11 cellular contexts compared by ENCODE assay signal in genomic region chr16:84594725-84595038, GRCh38. TPM values are rescaled to one million over a fixed set of nuclear protein-coding genes. Genes with fewer than 3 reads are reported as not detected.
A peak's percentile ranks its signal among the peaks of the same experiment; 100 is the strongest.
DNase-seq lines count a peak whose midpoint lies in the region; FAIRE-seq and TF ChIP-seq lines count a peak whose summit lies in the region.
"Had no signal": no experiment of that assay in that cellular context is flagged by ENCODE, and none has a peak within 500 bp of the region (broad histone marks: within the 10 kb centered on the region; RNA-seq: fewer than 3 reads in every experiment).

No MANE protein-coding gene starts in this region.

- H2BK120ac ChIP-seq in H1 (replicated peaks; ENCODE audit: low read depth, low read length): no peak overlapping the region

- H4K20me1 ChIP-seq in OCI-LY3 (ENCODE audit: insufficient read depth, low read length): peaks cover 76% of the 10 kb centered on the region
- peaks cover 18 to 30% of the 10 kb centered on the region in 2 experiments for H4K20me1 ChIP-seq in H1 (replicated peaks in 1 of 2; ENCODE audit: control insufficient read depth in 1 of 2, insufficient read depth in 2 of 2, low read length in 2 of 2)

- H2AFZ ChIP-seq in OCI-LY3 (ENCODE audit: low read depth, low read length) (no peak overlapping the region), H1 (ENCODE audit: low read length) (no peak overlapping the region)

- H3K27ac ChIP-seq in OCI-LY3 (ENCODE audit: low read length): peak overlapping the region; percentile 73
- no peak overlapping the region for H3K27ac ChIP-seq in H1 (ENCODE audit: low read depth, low read length)
- H3K27ac ChIP-seq in small intestine (ENCODE audit: low read depth in 1 of 2, low read length in 1 of 2): peak overlapping the region; percentile 95
- H3K27ac ChIP-seq: 22Rv1 had no signal

- H3K9ac ChIP-seq in OCI-LY3 (ENCODE audit: low read length) (peak overlapping the region; percentile 40; the same call in 1 of the 2 replicates), H1 (replicated peaks in 1 of 4; ENCODE audit: extremely low read depth in 1 of 4, low read depth in 3 of 4, low read length in 3 of 4) (no peak overlapping the region)

- WGBS in H1 (ENCODE audit: extremely low coverage in 1 of 2, insufficient coverage in 1 of 2, insufficient read length in 1 of 2, insufficient replicate concordance in 2 of 2, low coverage in 1 of 2, low lambda C conversion rate in 2 of 2, missing lambda C conversion rate in 1 of 2), 2 experiments: 80% methylated on average over 9 of the region's 9 CpGs; no CpG with 5 or more reads in 1 of the 2 experiments
- WGBS in small intestine, 3 donors: 23 to 65% (median 34%) methylated on average over 8 to 9 of the region's 9 CpGs

- H3K36me3 ChIP-seq in OCI-LY3 (replicated peaks; ENCODE audit: low read depth, low read length) (peaks cover 70% of the 10 kb centered on the region), H1 (ENCODE audit: control insufficient read depth in 2 of 4, insufficient read depth in 4 of 4, low read length in 3 of 4) (peaks cover 0 to 4% (median 2%) of the 10 kb centered on the region in 4 experiments; a peak in 4 of 8 replicates), small intestine (ENCODE audit: control insufficient read depth in 2 of 2, insufficient read depth in 2 of 2, low read length in 2 of 2) (peaks cover 0 to under 1% of the 10 kb centered on the region in 2 donors)

- CTCF ChIA-PET in H1 (lab: Charles Lee; ENCODE audit: partially characterized antibody): interaction anchor here (0.5 to 1.5 kb wide), 10 partner anchors 11 to 459 kb away, joined by 3 to 5 read pairs (median 4); no protein-coding TSS in a partner anchor

- DNase-seq in DMS 273 (lab: John Stamatoyannopoulos, UW; ENCODE audit: unreplicated experiment) (peak; percentile 79), DMS 273 treated with DMSO at 0.1 percent for 48 hours (lab: John Stamatoyannopoulos, UW) (no peak), H1 (ENCODE audit: low read depth in 1 of 2, low spot score in 2 of 2) (peak in 1 of 2 experiments; percentile 67), small intestine (no peak), HK-2 (ENCODE audit: unreplicated experiment) (no peak), HuH-7.5 (ENCODE audit: low spot score) (no peak), cortex of kidney (lab: John Stamatoyannopoulos, UW) (no peak)
- DNase-seq: NCI-H446 had no signal

- H3K23me2 ChIP-seq in H1 (ENCODE audit: low read depth, low read length): no peaks in the 10 kb centered on the region

- H3K79me2 ChIP-seq in OCI-LY3 (ENCODE audit: low read length) (peaks cover 89% of the 10 kb centered on the region), H1 (ENCODE audit: control insufficient read depth in 1 of 2, insufficient read depth in 2 of 2, low read length in 2 of 2) (peaks cover 5 to 48% of the 10 kb centered on the region in 2 experiments; a peak in 3 of 4 replicates)

- peak overlapping the region; percentile 76 for H3K4me2 ChIP-seq in OCI-LY3 (ENCODE audit: low read length)
- H3K4me2 ChIP-seq in H1 (ENCODE audit: insufficient read depth in 1 of 2, low read depth in 2 of 2, low read length in 2 of 2): no peak overlapping the region

- H2BK20ac ChIP-seq in H1 (ENCODE audit: low read length): no peak overlapping the region

- TF ChIP-seq RAD21 in H1 (IDR thresholded peaks at IDR 0.05 in 1 of 2, conservative IDR thresholded peaks at IDR 0.05 in 1 of 2; ENCODE audit: low read depth in 2 of 2, low read length in 2 of 2): peak in 1 of 2 experiments; percentile 18; a peak in 1 of 4 replicates

- H3K27me3 ChIP-seq in OCI-LY3 (ENCODE audit: low read depth, low read length): no peaks in the 10 kb centered on the region
- peaks cover 0 to 2% (median 0%) of the 10 kb centered on the region in 4 experiments; a peak in 2 of 7 replicates for H3K27me3 ChIP-seq in H1 (replicated peaks in 1 of 4; ENCODE audit: control insufficient read depth in 3 of 4, extremely low read depth in 1 of 4, insufficient read depth in 3 of 4, low read length in 3 of 4)
- no peaks in the 10 kb centered on the region for H3K27me3 ChIP-seq in small intestine (ENCODE audit: control insufficient read depth in 2 of 2, insufficient read depth in 2 of 2, low read length in 2 of 2)

- POLR2A ChIA-PET in H1 (lab: Charles Lee; ENCODE audit: partially characterized antibody): no interaction called here

- no peak for TF ChIP-seq POLR2A in H1 (IDR thresholded peaks at IDR 0.05; ENCODE audit: control extremely low read depth in 1 of 2, low read depth in 2 of 2, low read length in 2 of 2)

- no peak overlapping the region for H3K4ac ChIP-seq in H1 (replicated peaks; ENCODE audit: insufficient read length, low read depth, low read length)

- H2BK15ac ChIP-seq in H1 (ENCODE audit: low read length): no peak overlapping the region

- no peak overlapping the region for H3K56ac ChIP-seq in H1 (replicated peaks; ENCODE audit: insufficient read length, low read depth, low read length)

- H3K9me3 ChIP-seq in OCI-LY3 (ENCODE audit: insufficient read depth, low read length) (no peaks in the 10 kb centered on the region), H1 (ENCODE audit: insufficient read depth in 2 of 2, low read depth in 1 of 2, low read length in 1 of 2) (no peaks in the 10 kb centered on the region), small intestine (ENCODE audit: control insufficient read depth, low read depth) (no peaks in the 10 kb centered on the region)

- H3K4me3 ChIP-seq in OCI-LY3 (ENCODE audit: low read length) (peak overlapping the region; percentile 55), H1 (ENCODE audit: extremely low read depth in 1 of 4, insufficient read depth in 2 of 4, low read depth in 3 of 4, low read length in 4 of 4) (no peak overlapping the region), small intestine (ENCODE audit: low read depth in 1 of 2, low read length in 2 of 2) (peak overlapping the region in 1 of 2 donors; percentile 52)

- peaks cover 15% of the 10 kb centered on the region for H3K79me1 ChIP-seq in H1 (ENCODE audit: low read depth, low read length)

- no peak for TF ChIP-seq EP300 in H1 (IDR thresholded peaks at IDR 0.05; ENCODE audit: borderline replicate concordance in 1 of 2, low read depth in 2 of 2, low read length in 2 of 2)

- H4K8ac ChIP-seq in H1 (ENCODE audit: extremely low read depth, insufficient read depth, low read length): no peak overlapping the region

- FAIRE-seq in H1 (lab: Jason Lieb, UNC) (no peak), small intestine (lab: Jason Lieb, UNC) (no peak)
- FAIRE-seq: endothelial cell of umbilical vein had no signal

- no peak overlapping the region for H2AK5ac ChIP-seq in H1 (ENCODE audit: low read depth, low read length)

- H3K4me1 ChIP-seq in OCI-LY3 (ENCODE audit: low read length) (peaks cover 68% of the 10 kb centered on the region), H1 (replicated peaks in 1 of 4; ENCODE audit: control insufficient read depth in 3 of 4, insufficient read depth in 4 of 4, low read length in 3 of 4) (peaks cover 0 to 23% (median 10%) of the 10 kb centered on the region in 4 experiments; a peak in 4 of 7 replicates), small intestine (ENCODE audit: control insufficient read depth in 2 of 2, insufficient read depth in 1 of 2, low read depth in 1 of 2, low read length in 1 of 2) (peaks cover 4% of the 10 kb centered on the region in 2 donors)

- TF ChIP-seq CTCF in OCI-LY3 (IDR thresholded peaks at IDR 0.05; ENCODE audit: low read depth, low read length) (no peak), H1 (IDR thresholded peaks at IDR 0.05; ENCODE audit: control extremely low read depth in 1 of 3, insufficient read depth in 1 of 3, low read depth in 1 of 3, low read length in 3 of 3) (peak in 2 of 3 experiments; percentile 13 to 16; a peak in 1 of 4 replicates)

- H2BK5ac ChIP-seq in H1 (ENCODE audit: low read depth, low read length): no peak overlapping the region

- H4K5ac ChIP-seq in H1 (ENCODE audit: insufficient read length, low read depth, low read length): no peak overlapping the region

- H2BK12ac ChIP-seq in H1 (ENCODE audit: low read depth, low read length): no peak overlapping the region

- no peak overlapping the region for H4K91ac ChIP-seq in H1 (replicated peaks; ENCODE audit: insufficient read length, low read length)

- H3K23ac ChIP-seq in H1 (ENCODE audit: insufficient read length): no peak overlapping the region

- no peak overlapping the region for H3K18ac ChIP-seq in H1 (ENCODE audit: extremely low read depth, low read length)

- H3K14ac ChIP-seq in H1 (ENCODE audit: insufficient read length): no peak overlapping the region

TF ChIP-seq in H1, 55 proteins besides CTCF, POLR2A, EP300 and RAD21 (continues in another document):
- TF ChIP-seq RXRA (IDR thresholded peaks at IDR 0.05; ENCODE audit: insufficient read depth, low read depth, low read length): no peak
- TF ChIP-seq, protein P1, sequence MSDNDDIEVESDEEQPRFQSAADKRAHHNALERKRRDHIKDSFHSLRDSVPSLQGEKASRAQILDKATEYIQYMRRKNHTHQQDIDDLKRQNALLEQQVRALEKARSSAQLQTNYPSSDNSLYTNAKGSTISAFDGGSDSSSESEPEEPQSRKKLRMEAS (IDR thresholded peaks at IDR 0.05): peak; percentile 43; the same call in 1 of the 2 replicates

RNA-seq across cellular contexts. Expression of gene COTL1, which starts 23.2 kb away (rescaled TPM):
- 183 TPM in 2 replicates for total RNA-seq in H1 (2021; fragmentation: NEBNext Ultra II Directional; extraction: Animal tissue kit (Norgen Biotek cat#: 25700))
- polyA plus RNA-seq in H1 (2011; rRNA removed): 59.2 and 89.0 TPM in 2 replicates
- polyA plus RNA-seq in H1 (2011; cell fraction: cytosol; rRNA removed): 69.0 TPM
- polyA plus RNA-seq in H1 (2011; cell fraction: nucleus; rRNA removed): 66.9 TPM
- polyA plus RNA-seq in H1 (2012, experiment 1 of 2): 130 to 155 TPM (median 146 TPM) in 4 replicates
- polyA plus RNA-seq in H1 (2012, experiment 2 of 2): 218 TPM
- 116 TPM for polyA plus RNA-seq in H1 (2013, experiment 1 of 2)
- polyA plus RNA-seq in H1 (2013, experiment 2 of 2): 122 TPM
- polyA minus RNA-seq in H1 (2011; rRNA and poly(A)+ RNA removed): 20.0 and 39.8 TPM in 2 replicates
- polyA minus RNA-seq in H1 (2011; cell fraction: cytosol; rRNA and poly(A)+ RNA removed): 41.8 TPM
- 27.7 TPM for polyA minus RNA-seq in H1 (2011; cell fraction: nucleus; rRNA and poly(A)+ RNA removed)
- polyA plus RNA-seq in small intestine: 100 to 1,000 TPM in 2 of 3 donors, 10 to 100 TPM in 1; 87.2 to 166 (median 101) TPM

RNA-seq across cellular contexts. Expression of gene KLHL36, which starts 53.6 kb away (rescaled TPM):
- total RNA-seq in H1 (2021; fragmentation: NEBNext Ultra II Directional; extraction: Animal tissue kit (Norgen Biotek cat#: 25700)): 33.6 and 35.3 TPM in 2 replicates
- polyA plus RNA-seq in H1 (2011; rRNA removed): 22.9 and 33.7 TPM in 2 replicates
- 25.1 TPM for polyA plus RNA-seq in H1 (2011; cell fraction: cytosol; rRNA removed)
- polyA plus RNA-seq in H1 (2011; cell fraction: nucleus; rRNA removed): 34.8 TPM
- polyA plus RNA-seq in H1 (2012, experiment 1 of 2): 16.3 to 22.6 TPM (median 21.6 TPM) in 4 replicates
- polyA plus RNA-seq in H1 (2012, experiment 2 of 2): 13.3 TPM
- polyA plus RNA-seq in H1 (2013, experiment 1 of 2): 14.7 TPM
- 14.9 TPM for polyA plus RNA-seq in H1 (2013, experiment 2 of 2)
- polyA minus RNA-seq in H1 (2011; rRNA and poly(A)+ RNA removed): 48.3 and 51.7 TPM in 2 replicates
- polyA minus RNA-seq in H1 (2011; cell fraction: cytosol; rRNA and poly(A)+ RNA removed): 40.4 TPM
- polyA minus RNA-seq in H1 (2011; cell fraction: nucleus; rRNA and poly(A)+ RNA removed): 30.4 TPM
- 10 to 100 TPM; 12.7 to 21.7 (median 16.8) TPM for polyA plus RNA-seq in small intestine
